In genomic region chr3:152835311-152836102, GRCh38 we compare ENCODE assay signal across 8 cellular contexts. TPM values are rescaled to one million over a fixed set of nuclear protein-coding genes. Genes with fewer than 3 reads are reported as not detected.
DNase-seq lines count a peak whose midpoint lies in the region; ATAC-seq and TF ChIP-seq lines count a peak whose summit lies in the region.

No MANE protein-coding gene starts in this region.

- ATAC-seq in HCT116 (peak; percentile 57), omental fat pad (ENCODE audit: low FRiP score) (peak; percentile 77)

- intact Hi-C loops in HCT116 (cut with micrococcal nuclease) (no loop called here), head of caudate nucleus (cut with DNase I) (no loop called here)

- no peaks in the 10 kb centered on the region for H3K9me3 Mint-ChIP-seq in activated T-cell treated with anti-CD3 and anti-CD28 coated beads, Interleukin-2, amount 50 U/mL, for 24 hours

- H3K27ac Mint-ChIP-seq in activated T-cell treated with anti-CD3 and anti-CD28 coated beads, Interleukin-2, amount 50 U/mL, for 24 hours: no peak overlapping the region

- peak; percentile 21 for DNase-seq in activated T-cell treated with anti-CD3 and anti-CD28 coated beads for 48 hours (ENCODE audit: low read depth)
- DNase-seq in activated T-cell treated with anti-CD3 and anti-CD28 coated beads, Interleukin-2, amount 50 U/mL, for 1 hour: no peak
- DNase-seq in HCT116 (ENCODE audit: low read depth, low spot score): no peak
- peak; percentile 61 for DNase-seq in MG63
- DNase-seq in activated T-cell treated with anti-CD3 and anti-CD28 coated beads, Interleukin-2, amount 50 U/mL, for 24 hours: peak; percentile 29
- peak in 41 of 42 donors; percentile 19 to 75 (median 56) for DNase-seq in head of caudate nucleus
- no peak for DNase-seq in omental fat pad (ENCODE audit: low spot score)
- DNase-seq in T-helper 9 cell: no peak

- no peaks in the 10 kb centered on the region for H4K20me1 ChIP-seq in HCT116 (ENCODE audit: insufficient read depth)

- H2AFZ ChIP-seq in HCT116 (ENCODE audit: low read depth, low read length, poor library complexity, severe bottlenecking): peak overlapping the region; percentile 70

- RAD21 ChIA-PET in HCT116 (lab: Charles Lee; ENCODE audit: low non-redundant PET in 1 of 2, low total read pairs in 2 of 2, uncharacterized antibody in 2 of 2, unreplicated experiment in 2 of 2): interaction anchor here in 1 of 2 experiments (0.6 kb wide), 1 partner anchor 127 kb away, joined by 9 read pairs; no protein-coding TSS in a partner anchor

- TF ChIP-seq RAD21 in HCT116 (IDR thresholded peaks at IDR 0.05; ENCODE audit: low read depth): no peak

- H3K9me2 ChIP-seq in HCT116 (ENCODE audit: insufficient read depth): no peaks in the 10 kb centered on the region

- H3K4me3 ChIP-seq in HCT116 (replicated peaks in 1 of 2; ENCODE audit: low read depth in 1 of 2, low read length in 2 of 2) (peak overlapping the region; percentile 44 to 65), MG63 (peak overlapping the region; percentile 58)

- H3K36me3 ChIP-seq in HCT116 (ENCODE audit: control insufficient read depth in 1 of 2, insufficient read depth in 2 of 2, low read length in 2 of 2) (no peaks in the 10 kb centered on the region), MG63 (no peaks in the 10 kb centered on the region)

- no peak for TF ChIP-seq POLR2A in HCT116 (IDR thresholded peaks at IDR 0.05; ENCODE audit: borderline replicate concordance, extremely low read depth, insufficient read depth, insufficient read length)

- H3K27me3 ChIP-seq in HCT116 (ENCODE audit: insufficient read depth, low read length): no peaks in the 10 kb centered on the region
- peaks cover 49% of the 10 kb centered on the region for H3K27me3 ChIP-seq in MG63

- H3K9ac ChIP-seq in HCT116 (ENCODE audit: low read length): peak overlapping the region; percentile 51

- peaks cover 65% of the 10 kb centered on the region for H3K27me3 Mint-ChIP-seq in activated T-cell treated with anti-CD3 and anti-CD28 coated beads, Interleukin-2, amount 50 U/mL, for 24 hours

- POLR2A ChIA-PET in HCT116 (lab: Charles Lee): interaction anchor here (1.8 kb wide), 1 partner anchor 11 kb away, joined by 7 read pairs; no protein-coding TSS in a partner anchor

- CTCF ChIA-PET in HCT116 (lab: Charles Lee): no interaction called here

- peak overlapping the region; percentile 49 for H3K27ac ChIP-seq in HCT116 (ENCODE audit: low read depth, low read length)

- no TSS peak for BruUV-seq in HCT116 (replicated peaks; lab: Mats Ljungman, UMichigan)

- peak overlapping the region; percentile 93 for H3K4me2 ChIP-seq in HCT116 (ENCODE audit: low read length)

- H3K9me3 ChIP-seq in HCT116 (ENCODE audit: control insufficient read depth in 1 of 2, insufficient read depth in 1 of 2, low read depth in 1 of 2, low read length in 2 of 2) (no peaks in the 10 kb centered on the region), MG63 (no peaks in the 10 kb centered on the region)

- peak overlapping the region; percentile 83 for H3K4me3 Mint-ChIP-seq in activated T-cell treated with anti-CD3 and anti-CD28 coated beads, Interleukin-2, amount 50 U/mL, for 24 hours

- no peaks in the 10 kb centered on the region for H3K36me3 Mint-ChIP-seq in activated T-cell treated with anti-CD3 and anti-CD28 coated beads, Interleukin-2, amount 50 U/mL, for 24 hours (ENCODE audit: low read depth)

- H3K4me1 Mint-ChIP-seq in activated T-cell treated with anti-CD3 and anti-CD28 coated beads, Interleukin-2, amount 50 U/mL, for 24 hours (ENCODE audit: low read depth): peaks cover 17% of the 10 kb centered on the region

- no peaks in the 10 kb centered on the region for H3K79me2 ChIP-seq in HCT116 (ENCODE audit: insufficient read depth, low read length)

- peaks cover 0 to 16% of the 10 kb centered on the region in 2 experiments; a peak in 2 of 4 replicates for H3K4me1 ChIP-seq in HCT116 (ENCODE audit: control insufficient read depth in 1 of 2, insufficient read depth in 2 of 2, low read length in 2 of 2)

- TF ChIP-seq CTCF in HCT116 (IDR thresholded peaks at IDR 0.05 in 2 of 3, conservative IDR thresholded peaks at IDR 0.05 in 1 of 3; ENCODE audit: borderline replicate concordance in 1 of 3, insufficient read depth in 1 of 3, low read depth in 2 of 3, low read length in 2 of 3) (peak in 2 of 3 experiments; percentile 16 to 18; a peak in 2 of 6 replicates), omental fat pad (IDR thresholded peaks at IDR 0.05) (no peak)

TF ChIP-seq in HCT116, 20 proteins besides CTCF, POLR2A, EP300 and RAD21:
- TF ChIP-seq CBX3 (IDR thresholded peaks at IDR 0.05; ENCODE audit: low read depth) (no peak), FOSL1 (IDR thresholded peaks at IDR 0.05; ENCODE audit: low read depth) (no peak), ZBTB33 (IDR thresholded peaks at IDR 0.05; ENCODE audit: extremely low read depth, insufficient replicate concordance, low read length) (no peak), REST (IDR thresholded peaks at IDR 0.05; ENCODE audit: low read depth) (no peak), SP1 (IDR thresholded peaks at IDR 0.05; ENCODE audit: low read depth) (no peak), ELF1 (IDR thresholded peaks at IDR 0.05; ENCODE audit: borderline replicate concordance, low read depth) (no peak), TCF7L2 (IDR thresholded peaks at IDR 0.05; ENCODE audit: borderline replicate concordance, extremely low read depth, insufficient read depth, insufficient read length) (no peak), EZH2 (IDR thresholded peaks at IDR 0.05) (no peak), EZH2phosphoT487 (IDR thresholded peaks at IDR 0.05; ENCODE audit: borderline replicate concordance) (no peak), EGR1 (IDR thresholded peaks at IDR 0.05; ENCODE audit: low read depth) (no peak), ZFX (IDR thresholded peaks at IDR 0.05) (no peak), SIN3A (IDR thresholded peaks at IDR 0.05; ENCODE audit: low read depth) (no peak), POLR2AphosphoS5 (IDR thresholded peaks at IDR 0.05; ENCODE audit: low read depth, low read length) (no peak), CEBPB (IDR thresholded peaks at IDR 0.05; ENCODE audit: low read depth) (no peak), YY1 (IDR thresholded peaks at IDR 0.05; ENCODE audit: extremely low read depth, insufficient replicate concordance, low read depth, low read length) (no peak)
TF ChIP-seq in HCT116: peak in this region for 0.

RNA-seq across cellular contexts. Expression of gene P2RY1, which starts 0.6 kb away (rescaled TPM):
- 1.7 TPM for total RNA-seq in HCT116 (2021; ENCODE audit: unreplicated experiment)
- polyA plus RNA-seq in HCT116 (2012): 0.36 and 0.64 TPM in 2 replicates
- total RNA-seq in MG63 (2014; rRNA removed; shearing (Covaris generic); ENCODE audit: low replicate concordance): not detected in 2 replicates
- 1 to 10 TPM; 2.7 to 6.0 (median 5.1) TPM for total RNA-seq in omental fat pad

Comparison
In these comparisons a context has a peak if more than half of its experiments do, and no peak if none do; other contexts are left out.
1. DNase-seq: peak in activated T-cell treated with anti-CD3 and anti-CD28 coated beads for 48 hours (single experiment), MG63 (single experiment), activated T-cell treated with anti-CD3 and anti-CD28 coated beads, Interleukin-2, amount 50 U/mL, for 24 hours (single experiment) and head of caudate nucleus (41 of 42); none in activated T-cell treated with anti-CD3 and anti-CD28 coated beads, Interleukin-2, amount 50 U/mL, for 1 hour (single experiment), HCT116 (single experiment), omental fat pad (single experiment) and T-helper 9 cell (single experiment).
2. CTCF ChIP-seq: peak in HCT116 (2 of 3); none in omental fat pad (0 of 3).